2 cellular contexts compared by ENCODE assay signal in genomic region chr5:62046191-62046590, GRCh38.
TF ChIP-seq lines count a peak whose summit lies in the region.

No MANE protein-coding gene starts in this region.

TF ChIP-seq in HEK293, 187 proteins besides CTCF, POLR2A, EP300 and RAD21 (continued from another document):
- no peak for TF ChIP-seq BCL11A (tag by site-specific recombination; IDR thresholded peaks at IDR 0.05; ENCODE audit: low read depth)
- peak; percentile 74 for TF ChIP-seq ZNF580 (tag by site-specific recombination; IDR thresholded peaks at IDR 0.05)
- TF ChIP-seq ZNF785 (tag by site-specific recombination; IDR thresholded peaks at IDR 0.05): no peak

TF ChIP-seq in K562, 482 proteins besides CTCF, POLR2A, EP300 and RAD21:
- TF ChIP-seq ZNF277 (CRISPR knock-in tag; IDR thresholded peaks at IDR 0.05; ENCODE audit: borderline replicate concordance) (no peak), GTF3C2 (IDR thresholded peaks at IDR 0.05; ENCODE audit: borderline replicate concordance, extremely low read depth, insufficient read length) (no peak), ZBTB11 (CRISPR knock-in tag; IDR thresholded peaks at IDR 0.05) (no peak), ZNF146 (CRISPR knock-in tag; IDR thresholded peaks at IDR 0.05; ENCODE audit: unreplicated experiment) (peak; percentile 90), C11orf30 (IDR thresholded peaks at IDR 0.05; ENCODE audit: low read depth) (no peak), RBM25 (IDR thresholded peaks at IDR 0.05; ENCODE audit: low read depth, low read length, severe bottlenecking) (peak; percentile 57), SP2 (IDR thresholded peaks at IDR 0.05; ENCODE audit: extremely low read depth, low read depth, low read length, poor library complexity, severe bottlenecking) (no peak), MEIS2 (IDR thresholded peaks at IDR 0.05; ENCODE audit: partially characterized antibody) (no peak), CEBPZ (IDR thresholded peaks at IDR 0.05; ENCODE audit: borderline replicate concordance, low read depth, low read length) (no peak)
